Comparison of ENCODE assay signal across 20 cellular contexts in the genomic region with DNA sequence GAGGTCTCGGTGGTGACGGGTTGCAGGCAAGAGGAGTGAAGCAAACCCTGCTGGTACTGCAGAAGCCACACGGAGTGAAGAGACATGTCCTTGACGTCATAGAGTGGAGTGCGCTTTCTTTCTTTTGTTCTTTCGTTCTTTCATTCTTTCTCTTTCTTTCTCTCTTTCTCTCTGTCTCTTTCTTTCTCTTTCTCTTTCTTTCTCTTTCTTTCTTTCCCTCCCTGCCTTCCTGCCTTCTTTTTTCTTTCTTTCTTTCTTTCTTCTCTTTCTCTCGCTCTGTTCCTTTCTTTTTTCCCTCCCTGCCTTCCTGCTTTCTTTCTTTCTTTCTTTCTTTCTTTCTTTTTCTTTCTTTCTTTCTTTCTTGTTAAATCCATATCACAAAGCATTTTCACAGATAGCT.
"Had no signal": no experiment of that assay in that cellular context is flagged by ENCODE, and none has a peak within 500 bp of the region (broad histone marks: within the 10 kb centered on the region; RNA-seq: fewer than 3 reads in every experiment).

No MANE protein-coding gene starts in this region.

- H3K79me2 ChIP-seq: hepatocyte had no signal

- H3K4me3 Mint-ChIP-seq: activated CD4-positive, alpha-beta T cell treated with anti-CD3 and anti-CD28 coated beads, Interleukin-2, amount 10 ng/mL, durations not matched to agents 24 days and 14 days; activated naive CD4-positive, alpha-beta T cell treated with anti-CD3 and anti-CD28 coated beads, Interleukin-2, amount 10 ng/mL, durations not matched to agents 7 days and 5 days; T-helper 2 cell treated with Interferon-gamma antibody and Interleukin-4, amounts not matched to agents 5 μg/mL and 100 μg/mL, for 36 hours had no signal

- H3K36me3 Mint-ChIP-seq: activated naive CD4-positive, alpha-beta T cell treated with anti-CD3 and anti-CD28 coated beads, Interleukin-2, amount 10 ng/mL, durations not matched to agents 7 days and 5 days had no signal

- FAIRE-seq: astrocyte, bronchial epithelial cell, endometrium had no signal

- H3K4me2 ChIP-seq: hepatocyte had no signal

- H3K27me3 ChIP-seq: hepatocyte had no signal

- H3K9me3 Mint-ChIP-seq: activated CD4-positive, alpha-beta T cell treated with anti-CD3 and anti-CD28 coated beads, Interleukin-2, amount 10 ng/mL, durations not matched to agents 24 days and 14 days; activated naive CD4-positive, alpha-beta T cell treated with anti-CD3 and anti-CD28 coated beads, Interleukin-2, amount 10 ng/mL, durations not matched to agents 7 days and 5 days; T-helper 2 cell treated with Interferon-gamma antibody and Interleukin-4, amounts not matched to agents 5 μg/mL and 100 μg/mL, for 36 hours had no signal

- H3K27ac Mint-ChIP-seq: activated CD4-positive, alpha-beta T cell treated with anti-CD3 and anti-CD28 coated beads, Interleukin-2, amount 10 ng/mL, durations not matched to agents 24 days and 14 days; activated naive CD4-positive, alpha-beta T cell treated with anti-CD3 and anti-CD28 coated beads, Interleukin-2, amount 10 ng/mL, durations not matched to agents 7 days and 5 days; T-helper 2 cell treated with Interferon-gamma antibody and Interleukin-4, amounts not matched to agents 5 μg/mL and 100 μg/mL, for 36 hours had no signal

- DNase-seq: activated CD4-positive, alpha-beta T cell treated with anti-CD3 and anti-CD28 coated beads, Interleukin-2, amount 10 ng/mL, durations not matched to agents 24 days and 14 days; activated CD4-positive, CD25-positive, alpha-beta regulatory T cell; activated CD8-positive, alpha-beta memory T cell treated with anti-CD3 and anti-CD28 coated beads, Interleukin-2, amount 50 U/mL, for 48 hours; activated naive CD4-positive, alpha-beta T cell treated with anti-CD3 and anti-CD28 coated beads, Interleukin-2, amount 10 ng/mL, durations not matched to agents 7 days and 5 days; dorsolateral prefrontal cortex; islet precursor cell; midbrain; occipital lobe; right cardiac atrium; stimulated activated CD4-positive, alpha-beta T cell treated with anti-CD3 and anti-CD28 coated beads, Interleukin-15, amount 100 ng/mL, for 24 hours; stimulated activated CD4-positive, alpha-beta T cell treated with anti-CD3 and anti-CD28 coated beads, Interleukin-4, amount 100 ng/mL, for 1 hour; stimulated activated naive CD4-positive, alpha-beta T cell treated with Interleukin-2 at 50 U/mL for 16 hours; SW 1271 had no signal

- ATAC-seq: right cardiac atrium had no signal

- H3K4me3 ChIP-seq: dorsolateral prefrontal cortex, hepatocyte, lung, skin epidermis had no signal

- H3K27ac ChIP-seq: dorsolateral prefrontal cortex, hepatocyte, skin epidermis had no signal

- H2AFZ ChIP-seq: hepatocyte had no signal
